In the genomic region with DNA sequence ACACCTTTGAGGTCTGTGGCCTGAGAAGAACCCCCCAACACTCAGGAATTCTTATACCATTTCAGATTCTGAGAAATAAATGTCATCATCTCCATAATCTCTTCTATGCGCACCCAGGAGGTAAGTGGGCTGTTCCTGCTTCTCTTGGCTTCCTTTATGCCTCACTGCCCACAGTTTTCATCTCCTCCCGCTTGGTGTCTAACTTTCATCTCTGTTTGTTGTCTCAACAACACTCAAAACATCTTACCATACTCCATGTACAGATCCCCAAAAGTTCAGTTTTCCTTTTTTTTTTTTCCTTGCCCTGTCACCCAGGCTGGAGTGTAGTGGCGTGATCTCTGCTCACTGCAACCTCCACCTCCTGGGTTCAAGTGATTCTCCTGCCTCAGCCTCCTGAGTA, we compare ENCODE assay signal across 35 cellular contexts.
"Had no signal": no experiment of that assay in that cellular context is flagged by ENCODE, and none has a peak within 500 bp of the region (broad histone marks: within the 10 kb centered on the region; RNA-seq: fewer than 3 reads in every experiment).

No MANE protein-coding gene starts in this region.

- DNase-seq: Karpas-422, Kasumi-1, MG63, MM.1S, MV-4-11, NCI-H1048, NCI-H1092, NCI-H1092 treated with DMSO at 0.1 percent for 48 hours, NCI-H1105, NCI-H1105 treated with DMSO at 0.1 percent for 48 hours, NCI-H1417, NCI-H1417 treated with DMSO at 0.1 percent for 48 hours, NCI-H1436, NCI-H1436 treated with DMSO at 0.1 percent for 48 hours, NCI-H146, NCI-H1694, NCI-H187, NCI-H187 treated with DMSO at 0.1 percent for 48 hours, NCI-H1930, NCI-H2029, NCI-H2029 treated with DMSO at 0.1 percent for 48 hours, NCI-H2081, NCI-H2081 treated with DMSO at 0.1 percent for 48 hours, NCI-H2107, NCI-H2171, NCI-H2171 treated with DMSO at 0.1 percent for 48 hours, NCI-H2227 treated with DMSO at 0.1 percent for 48 hours, NCI-H226, NCI-H345, NCI-H446, NCI-H446 treated with DMSO at 0.1 percent for 48 hours, NCI-H510A, NCI-H510A treated with DMSO at 0.1 percent for 48 hours, NCI-H524, NCI-H524 treated with DMSO at 0.1 percent for 48 hours had no signal

- H3K36me3 ChIP-seq: MG63 had no signal

- H3K4me3 ChIP-seq: MG63 had no signal
